19 cellular contexts compared by ENCODE assay signal in the genomic region with DNA sequence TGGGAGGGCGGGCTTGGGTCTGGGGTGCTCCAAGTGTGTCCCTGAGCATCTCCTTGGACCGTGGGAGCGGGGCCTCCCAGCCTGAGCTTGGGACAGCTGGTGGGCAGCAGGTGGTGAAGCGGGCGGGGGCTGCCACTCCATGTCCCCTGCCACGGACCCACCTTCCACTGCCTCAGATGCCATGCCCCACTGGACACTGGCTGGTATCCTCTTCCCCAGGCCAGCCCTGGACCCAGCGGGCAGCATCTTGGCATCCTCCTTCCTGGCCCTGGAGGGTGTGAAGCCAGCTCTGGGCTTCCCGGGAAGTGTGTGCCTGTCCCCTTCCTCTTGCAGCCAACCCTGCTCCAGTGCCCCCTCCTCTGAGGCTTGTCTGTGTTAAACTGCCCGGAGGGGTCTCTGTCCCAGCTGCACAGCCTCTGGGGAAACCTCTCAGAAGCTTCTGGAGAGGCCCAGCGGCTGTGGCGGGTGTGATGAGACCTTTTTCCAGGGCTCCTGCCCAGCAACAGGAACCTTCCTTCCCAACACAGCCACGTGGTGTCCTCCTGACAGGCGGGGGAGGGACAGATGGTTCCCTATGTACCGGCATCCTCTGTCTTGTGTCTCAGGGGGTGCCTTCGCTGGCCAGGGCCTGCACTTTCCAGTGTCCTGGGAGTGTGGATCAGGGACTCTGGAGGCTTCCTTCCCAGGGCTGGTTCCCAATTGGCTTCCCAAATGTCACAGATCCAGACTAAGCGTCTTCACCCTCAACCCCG.
DNase-seq lines count a peak whose midpoint lies in the region; ATAC-seq and TF ChIP-seq lines count a peak whose summit lies in the region.
"Had no signal": no experiment of that assay in that cellular context is flagged by ENCODE, and none has a peak within 500 bp of the region (broad histone marks: within the 10 kb centered on the region; RNA-seq: fewer than 3 reads in every experiment).

No MANE protein-coding gene starts in this region.

- no peaks in the 10 kb centered on the region for H3K4me1 ChIP-seq in GM23338 (ENCODE audit: insufficient read depth)
- H3K4me1 ChIP-seq in NT2/D1 (ENCODE audit: insufficient read depth, insufficient read length): peaks cover 10% of the 10 kb centered on the region
- H3K4me1 ChIP-seq in spleen: no peaks in the 10 kb centered on the region
- H3K4me1 ChIP-seq: HAP-1 had no signal

- intact Hi-C loops in spleen (cut with DNase I; ENCODE audit: low total_unique reads): no loop called here

- no peaks in the 10 kb centered on the region for H3K36me3 ChIP-seq in GM23338 (ENCODE audit: insufficient read depth)
- no peaks in the 10 kb centered on the region for H3K36me3 ChIP-seq in NT2/D1 (ENCODE audit: insufficient read depth, insufficient read length, low read length)
- H3K36me3 ChIP-seq in spleen: no peaks in the 10 kb centered on the region
- H3K36me3 ChIP-seq: HAP-1 had no signal

- H3K4me1 Mint-ChIP-seq in GM23338 (peaks cover 11% of the 10 kb centered on the region), glutamatergic neuron (ENCODE audit: low read depth, unreplicated experiment) (peaks cover 20% of the 10 kb centered on the region)

- H3K9ac ChIP-seq in NT2/D1 (ENCODE audit: insufficient read length, low read depth): peak overlapping the region; percentile 1

- H3K36me3 Mint-ChIP-seq in GM23338 (ENCODE audit: low read depth) (no peaks in the 10 kb centered on the region), glutamatergic neuron (ENCODE audit: unreplicated experiment) (no peaks in the 10 kb centered on the region)
- H3K36me3 Mint-ChIP-seq: CD4-positive, CD25-positive, alpha-beta regulatory T cell had no signal

- TF ChIP-seq POLR2A in spleen (IDR thresholded peaks at IDR 0.05): no peak

- no peaks in the 10 kb centered on the region for H3K79me2 ChIP-seq in GM23338 (replicated peaks; ENCODE audit: insufficient read depth)

- H3K9me3 Mint-ChIP-seq in GM23338: peaks cover 3% of the 10 kb centered on the region; the same call in 2 of the 3 replicates
- H3K9me3 Mint-ChIP-seq in glutamatergic neuron (ENCODE audit: unreplicated experiment): peaks cover 10% of the 10 kb centered on the region

- 62 to 81% (median 69%) methylated on average over 11 to 17 of the region's 17 CpGs for WGBS in spleen, 5 donors

- no peak for TF ChIP-seq CTCF in GM23338 (conservative IDR thresholded peaks at IDR 0.05; ENCODE audit: low read depth in 2 of 2)
- no peak for TF ChIP-seq CTCF in glutamatergic neuron (IDR thresholded peaks at IDR 0.05; ENCODE audit: partially characterized antibody, unreplicated experiment)
- no peak for TF ChIP-seq CTCF in spleen (IDR thresholded peaks at IDR 0.05 in 8 of 11, conservative IDR thresholded peaks at IDR 0.05 in 3 of 11)

- H3K9me2 ChIP-seq in GM23338 (ENCODE audit: insufficient read depth): no peaks in the 10 kb centered on the region

- H3K4me3 ChIP-seq in GM23338: no peak overlapping the region
- H3K4me3 ChIP-seq in NT2/D1 (ENCODE audit: insufficient read length, low read depth): no peak overlapping the region
- no peak overlapping the region for H3K4me3 ChIP-seq in spleen
- H3K4me3 ChIP-seq: HAP-1 had no signal

- H3K9me3 ChIP-seq in NT2/D1 (ENCODE audit: insufficient read depth, low read length) (no peaks in the 10 kb centered on the region), spleen (peaks cover 0 to 4% (median 0%) of the 10 kb centered on the region in 8 donors)
- H3K9me3 ChIP-seq: HAP-1 had no signal

- H3K27ac ChIP-seq in GM23338 (ENCODE audit: low read depth): no peak overlapping the region
- H3K27ac ChIP-seq in spleen: no peak overlapping the region

- no peak overlapping the region for H3K4me3 Mint-ChIP-seq in GM23338
- peak overlapping the region; percentile 73 for H3K4me3 Mint-ChIP-seq in glutamatergic neuron (ENCODE audit: unreplicated experiment)
- H3K4me3 Mint-ChIP-seq: CD4-positive, CD25-positive, alpha-beta regulatory T cell had no signal

- H3K4me2 ChIP-seq in GM23338: no peak overlapping the region

- no peak overlapping the region for H3K27ac Mint-ChIP-seq in GM23338
- H3K27ac Mint-ChIP-seq in glutamatergic neuron (ENCODE audit: unreplicated experiment): peak overlapping the region; percentile 75
- H3K27ac Mint-ChIP-seq: CD4-positive, CD25-positive, alpha-beta regulatory T cell had no signal

- DNase-seq in GM23338 (ENCODE audit: low spot score): peak; percentile 37
- no peak for DNase-seq in NT2/D1 (ENCODE audit: low read depth, low spot score)
- DNase-seq in glutamatergic neuron: peak; percentile 73
- DNase-seq in spleen: peak; percentile 48
- no peak for DNase-seq in DMS153 (lab: John Stamatoyannopoulos, UW)
- DNase-seq in T-helper 9 cell: no peak
- DNase-seq: ACHN; AML-193; Calu3; CD4-positive, CD25-positive, alpha-beta regulatory T cell; DMS79 treated with DMSO at 0.1 percent for 48 hours; GF-D8; NCI-H187; NCI-H226; NCI-H69; RPMI8226; SIG-M5 had no signal

- H3F3A ChIP-seq in GM23338 (replicated peaks; ENCODE audit: low read depth): no peaks in the 10 kb centered on the region

- H3K27me3 ChIP-seq in GM23338 (ENCODE audit: insufficient read depth) (no peaks in the 10 kb centered on the region), NT2/D1 (ENCODE audit: insufficient read depth, insufficient read length) (no peaks in the 10 kb centered on the region), spleen (replicated peaks in 1 of 7) (peaks cover 0 to 60% (median 11%) of the 10 kb centered on the region in 7 donors)

- ATAC-seq in GM23338 (peak; percentile 76), HG03135 (IDR thresholded peaks at IDR 0.05; ENCODE audit: unreplicated experiment) (no peak)

- H3K27me3 Mint-ChIP-seq in GM23338 (ENCODE audit: insufficient read depth, low read depth, poor library complexity) (no peaks in the 10 kb centered on the region), glutamatergic neuron (ENCODE audit: unreplicated experiment) (peaks cover 10% of the 10 kb centered on the region)

- peak overlapping the region; percentile 90 for H2AFZ ChIP-seq in GM23338

- no peaks in the 10 kb centered on the region for H4K20me1 ChIP-seq in GM23338 (replicated peaks; ENCODE audit: insufficient read depth)

TF ChIP-seq in GM23338, 12 proteins besides CTCF, POLR2A, EP300 and RAD21 (continues in another document):
- no peak for TF ChIP-seq EZH2phosphoT487 (IDR thresholded peaks at IDR 0.05; ENCODE audit: unreplicated experiment)
- TF ChIP-seq NANOG (IDR thresholded peaks at IDR 0.05; ENCODE audit: borderline replicate concordance): no peak
- TF ChIP-seq STAT1 (IDR thresholded peaks at IDR 0.05; ENCODE audit: unreplicated experiment): no peak
- TF ChIP-seq EZH2 (IDR thresholded peaks at IDR 0.05; ENCODE audit: low read depth, unreplicated experiment): no peak
- no peak for TF ChIP-seq CREB1 (CRISPR knock-in tag; IDR thresholded peaks at IDR 0.05; ENCODE audit: low read depth)

Comparison
In these comparisons a context has a peak if more than half of its experiments do, and no peak if none do; other contexts are left out.
1. DNase-seq: peak in GM23338 (single experiment), glutamatergic neuron (single experiment) and spleen (single experiment); none in NT2/D1 (single experiment), DMS153 (single experiment) and T-helper 9 cell (single experiment).